ENCODE assay signal across 11 cellular contexts in genomic region chr18:3051718-3052410, GRCh38. TPM values are rescaled to one million over a fixed set of nuclear protein-coding genes. Genes with fewer than 3 reads are reported as not detected.
DNase-seq lines count a peak whose midpoint lies in the region; ATAC-seq, FAIRE-seq and TF ChIP-seq lines count a peak whose summit lies in the region.
"Had no signal": no experiment of that assay in that cellular context is flagged by ENCODE, and none has a peak within 500 bp of the region (broad histone marks: within the 10 kb centered on the region; RNA-seq: fewer than 3 reads in every experiment).

No MANE protein-coding gene starts in this region.

- H3F3A ChIP-seq in GM23338 (replicated peaks; ENCODE audit: low read depth): no peaks in the 10 kb centered on the region

- no peak overlapping the region for H3K27ac Mint-ChIP-seq in GM23338
- H3K27ac Mint-ChIP-seq in activated T-helper 1 cell treated with anti-CD3 and anti-CD28 coated beads, Interleukin-12 subunit alpha, Interleukin-12 subunit beta, Interleukin-2, Interleukin-4 antibody, amounts not matched to agents 30 ng/mL and 10 ng/mL and 1 ng/mL, durations not matched to agents 14 hours and 24 hours and 36 hours: peak overlapping the region; percentile 67
- peak overlapping the region; percentile 3 to 75 (median 51) for H3K27ac Mint-ChIP-seq in naive thymus-derived CD4-positive, alpha-beta T cell

- DNase-seq in GM23338 (ENCODE audit: low spot score): no peak
- DNase-seq in NB4 (ENCODE audit: low read depth): peak; percentile 40
- no peak for DNase-seq in activated T-helper 1 cell treated with anti-CD3 and anti-CD28 coated beads, Interleukin-12 subunit alpha, Interleukin-12 subunit beta, Interleukin-2, Interleukin-4 antibody, amounts not matched to agents 30 ng/mL and 10 ng/mL and 1 ng/mL, durations not matched to agents 14 hours and 24 hours and 36 hours (ENCODE audit: low spot score)
- no peak for DNase-seq in naive thymus-derived CD4-positive, alpha-beta T cell
- DNase-seq in Kasumi-1 (lab: John Stamatoyannopoulos, UW): no peak
- no peak for DNase-seq in D721Med (ENCODE audit: insufficient read length, low spot score)
- no peak for DNase-seq in GM19239 (ENCODE audit: insufficient read length, low spot score)
- DNase-seq: activated T-cell treated with anti-CD3 and anti-CD28 coated beads, Interleukin-2, amount 50 U/mL, for 4 hours; cortex of kidney; NCI-H1048; SK-N-SH had no signal

- intact Hi-C loops in activated T-helper 1 cell treated with anti-CD3 and anti-CD28 coated beads, Interleukin-12 subunit alpha, Interleukin-12 subunit beta, Interleukin-2, Interleukin-4 antibody, amounts not matched to agents 30 ng/mL and 10 ng/mL and 1 ng/mL, durations not matched to agents 14 hours and 24 hours and 36 hours (cut with micrococcal nuclease): no loop called here
- intact Hi-C loops in naive thymus-derived CD4-positive, alpha-beta T cell (cut with micrococcal nuclease): loop anchor here in 1 of 2 donors (1.0 kb wide), 1 partner anchor 11 kb away; no protein-coding TSS in a partner anchor

- H2AFZ ChIP-seq in GM23338: 0 out of 2 replicates have a peak overlapping the region, but pooled peaks have one; percentile 38

- peaks cover 6% of the 10 kb centered on the region; the same call in 2 of the 3 replicates for H3K9me3 Mint-ChIP-seq in GM23338
- H3K9me3 Mint-ChIP-seq in activated T-helper 1 cell treated with anti-CD3 and anti-CD28 coated beads, Interleukin-12 subunit alpha, Interleukin-12 subunit beta, Interleukin-2, Interleukin-4 antibody, amounts not matched to agents 30 ng/mL and 10 ng/mL and 1 ng/mL, durations not matched to agents 14 hours and 24 hours and 36 hours: peaks cover 19% of the 10 kb centered on the region
- peaks cover 0 to 16% (median 0%) of the 10 kb centered on the region in 11 donors for H3K9me3 Mint-ChIP-seq in naive thymus-derived CD4-positive, alpha-beta T cell

- no peak for ATAC-seq in GM23338
- peak; percentile 38 for ATAC-seq in naive thymus-derived CD4-positive, alpha-beta T cell
- ATAC-seq: activated T-cell treated with anti-CD3 and anti-CD28 coated beads, Interleukin-2, amount 50 U/mL, for 4 hours had no signal

- H3K36me3 Mint-ChIP-seq in GM23338 (ENCODE audit: low read depth): peaks cover 6% of the 10 kb centered on the region; the same call in 2 of the 3 replicates
- peaks cover 19% of the 10 kb centered on the region for H3K36me3 Mint-ChIP-seq in activated T-helper 1 cell treated with anti-CD3 and anti-CD28 coated beads, Interleukin-12 subunit alpha, Interleukin-12 subunit beta, Interleukin-2, Interleukin-4 antibody, amounts not matched to agents 30 ng/mL and 10 ng/mL and 1 ng/mL, durations not matched to agents 14 hours and 24 hours and 36 hours (ENCODE audit: low read depth)
- H3K36me3 Mint-ChIP-seq in naive thymus-derived CD4-positive, alpha-beta T cell: peaks cover 0 to 20% (median 13%) of the 10 kb centered on the region in 5 donors

- H3K4me3 ChIP-seq in GM23338 (no peak overlapping the region), NB4 (ENCODE audit: low read depth, low read length) (no peak overlapping the region)
- peak overlapping the region; percentile 10 for H3K4me3 ChIP-seq in naive thymus-derived CD4-positive, alpha-beta T cell (ENCODE audit: low read length)

- no peaks in the 10 kb centered on the region for H4K20me1 ChIP-seq in GM23338 (replicated peaks; ENCODE audit: insufficient read depth)

- H3K27ac ChIP-seq in GM23338 (ENCODE audit: low read depth): no peak overlapping the region
- no peak overlapping the region for H3K27ac ChIP-seq in naive thymus-derived CD4-positive, alpha-beta T cell (ENCODE audit: low read depth, low read length)

- no peak for TF ChIP-seq POLR2A in NB4 (IDR thresholded peaks at IDR 0.05; ENCODE audit: extremely low read depth, insufficient read length)

- no peaks in the 10 kb centered on the region for H3K79me2 ChIP-seq in GM23338 (replicated peaks; ENCODE audit: insufficient read depth)

- peaks cover 11% of the 10 kb centered on the region for H3K4me1 Mint-ChIP-seq in GM23338
- H3K4me1 Mint-ChIP-seq in activated T-helper 1 cell treated with anti-CD3 and anti-CD28 coated beads, Interleukin-12 subunit alpha, Interleukin-12 subunit beta, Interleukin-2, Interleukin-4 antibody, amounts not matched to agents 30 ng/mL and 10 ng/mL and 1 ng/mL, durations not matched to agents 14 hours and 24 hours and 36 hours (ENCODE audit: low read depth): peaks cover 40% of the 10 kb centered on the region
- peaks cover 27 to 46% (median 40%) of the 10 kb centered on the region in 7 donors for H3K4me1 Mint-ChIP-seq in naive thymus-derived CD4-positive, alpha-beta T cell

- no peak overlapping the region for H3K4me2 ChIP-seq in GM23338
- H3K4me2 ChIP-seq: SK-N-SH had no signal

- no peak for TF ChIP-seq CTCF in GM23338 (conservative IDR thresholded peaks at IDR 0.05; ENCODE audit: low read depth in 2 of 2)
- TF ChIP-seq CTCF in NB4 (IDR thresholded peaks at IDR 0.05; ENCODE audit: low read depth, low read length): no peak
- no peak for TF ChIP-seq CTCF in D721Med (IDR thresholded peaks at IDR 0.05; ENCODE audit: insufficient read depth, missing control alignments)

- POLR2A ChIA-PET in naive thymus-derived CD4-positive, alpha-beta T cell (lab: Charles Lee): interaction anchor here (0.7 to 2.8 kb wide), 3 partner anchors 9 to 415 kb away, joined by 4 to 10 read pairs (median 5); no protein-coding TSS in a partner anchor

- no peak for FAIRE-seq in D721Med (lab: Jason Lieb, UNC)
- no peak for FAIRE-seq in GM19239 (lab: Jason Lieb, UNC)

- no peaks in the 10 kb centered on the region for H3K9me3 ChIP-seq in naive thymus-derived CD4-positive, alpha-beta T cell (ENCODE audit: control insufficient read depth in 2 of 3, low read length in 3 of 3)
- H3K9me3 ChIP-seq: SK-N-SH had no signal

- no peaks in the 10 kb centered on the region for H3K27me3 ChIP-seq in GM23338 (ENCODE audit: insufficient read depth)
- H3K27me3 ChIP-seq in naive thymus-derived CD4-positive, alpha-beta T cell (ENCODE audit: control insufficient read depth in 2 of 2, insufficient read depth in 2 of 2, low read length in 2 of 2): no peaks in the 10 kb centered on the region

- no peaks in the 10 kb centered on the region for H3K9me2 ChIP-seq in GM23338 (ENCODE audit: insufficient read depth)
- H3K9me2 ChIP-seq: SK-N-SH had no signal

- CTCF ChIA-PET in naive thymus-derived CD4-positive, alpha-beta T cell (lab: Charles Lee): interaction anchor here (0.6 to 1.3 kb wide), 3 partner anchors 12 to 57 kb away, joined by 3 to 4 read pairs (median 3); no protein-coding TSS in a partner anchor

- H3K36me3 ChIP-seq in GM23338 (ENCODE audit: insufficient read depth): no peaks in the 10 kb centered on the region
- no peaks in the 10 kb centered on the region for H3K36me3 ChIP-seq in naive thymus-derived CD4-positive, alpha-beta T cell (ENCODE audit: control insufficient read depth in 2 of 3, insufficient read depth in 3 of 3, low read length in 3 of 3)

- H3K27me3 Mint-ChIP-seq in GM23338 (ENCODE audit: insufficient read depth, low read depth, poor library complexity): peaks cover 1% of the 10 kb centered on the region
- no peaks in the 10 kb centered on the region for H3K27me3 Mint-ChIP-seq in activated T-helper 1 cell treated with anti-CD3 and anti-CD28 coated beads, Interleukin-12 subunit alpha, Interleukin-12 subunit beta, Interleukin-2, Interleukin-4 antibody, amounts not matched to agents 30 ng/mL and 10 ng/mL and 1 ng/mL, durations not matched to agents 14 hours and 24 hours and 36 hours (ENCODE audit: insufficient read depth)
- no peaks in the 10 kb centered on the region for H3K27me3 Mint-ChIP-seq in naive thymus-derived CD4-positive, alpha-beta T cell

- 0 out of 2 replicates have a peak, but pooled peaks cover 5% of the 10 kb centered on the region for H3K4me1 ChIP-seq in GM23338 (ENCODE audit: insufficient read depth)
- peaks cover 5 to 26% of the 10 kb centered on the region in 2 donors for H3K4me1 ChIP-seq in naive thymus-derived CD4-positive, alpha-beta T cell (ENCODE audit: control insufficient read depth in 2 of 2, insufficient read depth in 2 of 2, low read length in 2 of 2)

- H3K4me3 Mint-ChIP-seq in GM23338: no peak overlapping the region
- H3K4me3 Mint-ChIP-seq in activated T-helper 1 cell treated with anti-CD3 and anti-CD28 coated beads, Interleukin-12 subunit alpha, Interleukin-12 subunit beta, Interleukin-2, Interleukin-4 antibody, amounts not matched to agents 30 ng/mL and 10 ng/mL and 1 ng/mL, durations not matched to agents 14 hours and 24 hours and 36 hours: no peak overlapping the region
- H3K4me3 Mint-ChIP-seq in naive thymus-derived CD4-positive, alpha-beta T cell: peak overlapping the region in 9 of 10 donors; percentile 0 to 76 (median 42)
- H3K4me3 Mint-ChIP-seq: activated T-cell treated with anti-CD3 and anti-CD28 coated beads, Interleukin-2, amount 50 U/mL, for 4 hours had no signal

TF ChIP-seq in GM23338, 12 proteins besides CTCF, POLR2A, EP300 and RAD21 (continues in another document):
- TF ChIP-seq EZH2phosphoT487 (IDR thresholded peaks at IDR 0.05; ENCODE audit: unreplicated experiment) (no peak), CREB1 (CRISPR knock-in tag; IDR thresholded peaks at IDR 0.05; ENCODE audit: low read depth) (no peak), NANOG (IDR thresholded peaks at IDR 0.05; ENCODE audit: borderline replicate concordance) (no peak), ETS1 (IDR thresholded peaks at IDR 0.05) (no peak)

RNA-seq across cellular contexts. Expression of gene LPIN2, which starts 38.9 kb away (rescaled TPM):
- 10.5 and 10.8 TPM in 2 replicates for total RNA-seq in GM23338 (2014; rRNA removed; shearing (Covaris generic))
- 9.0 and 10.1 TPM in 2 replicates for polyA plus RNA-seq in GM23338 (2016; fragmentation: Nextera tagmentation; extraction: Ambion mirVana)
- total RNA-seq in activated T-helper 1 cell treated with anti-CD3 and anti-CD28 coated beads, Interleukin-12 subunit alpha, Interleukin-12 subunit beta, Interleukin-2, Interleukin-4 antibody, amounts not matched to agents 30 ng/mL and 10 ng/mL and 1 ng/mL, durations not matched to agents 14 hours and 24 hours and 36 hours: 86.6 and 91.8 TPM in 2 replicates
- 100 to 1,000 TPM in 1 of 5 experiments, 10 to 100 TPM in 4; 58.8 to 133 (median 73.6) TPM for total RNA-seq in naive thymus-derived CD4-positive, alpha-beta T cell
- 10 to 100 TPM; 63.7 to 73.1 TPM for polyA plus RNA-seq in naive thymus-derived CD4-positive, alpha-beta T cell

Comparison
In these comparisons a context has a peak if more than half of its experiments do, and no peak if none do; other contexts are left out.
1. H3K4me3 Mint-ChIP-seq: peak in naive thymus-derived CD4-positive, alpha-beta T cell (9 of 10); none in GM23338 (single experiment) and activated T-helper 1 cell treated with anti-CD3 and anti-CD28 coated beads, Interleukin-12 subunit alpha, Interleukin-12 subunit beta, Interleukin-2, Interleukin-4 antibody, amounts not matched to agents 30 ng/mL and 10 ng/mL and 1 ng/mL, durations not matched to agents 14 hours and 24 hours and 36 hours (single experiment).